Comparison of ENCODE assay signal across 34 cellular contexts in genomic region chr1:198584163-198584562, GRCh38. TPM values are rescaled to one million over a fixed set of nuclear protein-coding genes. Genes with fewer than 3 reads are reported as not detected.
"Had no signal": no experiment of that assay in that cellular context is flagged by ENCODE, and none has a peak within 500 bp of the region (broad histone marks: within the 10 kb centered on the region; RNA-seq: fewer than 3 reads in every experiment).

No MANE protein-coding gene starts in this region.

- ATAC-seq: activated CD4-positive, alpha-beta T cell treated with anti-CD3 and anti-CD28 coated beads for 36 hours; activated CD4-positive, CD25-positive, alpha-beta regulatory T cell treated with anti-CD3 and anti-CD28 coated beads, Interleukin-2, amount 50 U/mL, for 24 hours; activated CD8-positive, alpha-beta memory T cell treated with anti-CD3 and anti-CD28 coated beads, Interleukin-2, amount 10 ng/mL, durations not matched to agents 7 days and 5 days; activated CD8-positive, alpha-beta T cell treated with anti-CD3 and anti-CD28 coated beads, Interleukin-2, amount 10 ng/mL, durations not matched to agents 7 days and 5 days; activated naive CD8-positive, alpha-beta T cell treated with anti-CD3 and anti-CD28 coated beads, Interleukin-2, amount 50 U/mL, for 24 hours had no signal

- H3K27ac ChIP-seq: ascending aorta, cardiac muscle cell, VCaP had no signal

- DNase-seq: activated CD4-positive, alpha-beta memory T cell treated with anti-CD3 and anti-CD28 coated beads, Interleukin-2, amount 10 ng/mL, durations not matched to agents 7 days and 5 days; activated CD4-positive, alpha-beta T cell treated with anti-CD3 and anti-CD28 coated beads for 1 hour; activated CD4-positive, alpha-beta T cell treated with anti-CD3 and anti-CD28 coated beads for 36 hours; activated CD4-positive, alpha-beta T cell treated with anti-CD3 and anti-CD28 coated beads for 48 hours; activated CD4-positive, alpha-beta T cell treated with anti-CD3 and anti-CD28 coated beads, Interleukin-2, amount 10 ng/mL, durations not matched to agents 7 days and 5 days; activated CD4-positive, alpha-beta T cell treated with anti-CD3 and anti-CD28 coated beads, Interleukin-2, amount 50 U/mL, for 48 hours; activated CD4-positive, CD25-positive, alpha-beta regulatory T cell; activated CD8-positive, alpha-beta memory T cell treated with anti-CD3 and anti-CD28 coated beads for 24 hours; activated CD8-positive, alpha-beta memory T cell treated with anti-CD3 and anti-CD28 coated beads, Interleukin-2, amount 10 ng/mL, durations not matched to agents 7 days and 5 days; activated CD8-positive, alpha-beta memory T cell treated with anti-CD3 and anti-CD28 coated beads, Interleukin-2, amount 50 U/mL, for 48 hours; activated CD8-positive, alpha-beta T cell treated with anti-CD3 and anti-CD28 coated beads, Interleukin-2, amount 10 ng/mL, durations not matched to agents 7 days and 5 days; activated effector memory CD4-positive, alpha-beta T cell treated with Interleukin-2 at 50 U/mL for 16 hours; activated gamma-delta T cell; activated naive CD4-positive, alpha-beta T cell treated with anti-CD3 and anti-CD28 coated beads, Interleukin-2, amount 10 ng/mL, durations not matched to agents 7 days and 5 days; activated naive CD4-positive, alpha-beta T cell treated with Interleukin-2 at 50 U/mL for 16 hours; activated naive CD8-positive, alpha-beta T cell treated with anti-CD3 and anti-CD28 coated beads, Interleukin-2, amount 10 ng/mL, durations not matched to agents 7 days and 5 days; activated naive CD8-positive, alpha-beta T cell treated with anti-CD3 and anti-CD28 coated beads, Interleukin-2, amount 50 U/mL, for 24 hours; activated T-cell treated with anti-CD3 and anti-CD28 coated beads, Interleukin-2, amount 50 U/mL, for 24 hours; activated T-cell treated with anti-CD3 and anti-CD28 coated beads, Interleukin-2, amount 50 U/mL, for 48 hours; amygdala; anterior cingulate cortex; caudate nucleus; cerebellar nuclear complex; T-helper 2 cell; T-helper 9 cell had no signal

- H3K27me3 ChIP-seq: ascending aorta, cardiac muscle cell had no signal

- H3K4me1 ChIP-seq: ascending aorta had no signal

- H3K36me3 ChIP-seq: ascending aorta, cardiac muscle cell had no signal

- H3K4me3 ChIP-seq: ascending aorta, cardiac muscle cell had no signal

- FAIRE-seq: bronchial epithelial cell, TTC549 had no signal

RNA-seq across cellular contexts. Expression of gene ATP6V1G3, which starts 43.7 kb away (rescaled TPM):
- total RNA-seq: activated CD4-positive, alpha-beta memory T cell treated with anti-CD3 and anti-CD28 coated beads, Interleukin-2, amount 10 ng/mL, durations not matched to agents 7 days and 5 days; activated CD4-positive, alpha-beta T cell treated with anti-CD3 and anti-CD28 coated beads for 36 hours; activated CD4-positive, alpha-beta T cell treated with anti-CD3 and anti-CD28 coated beads, Interleukin-2, amount 10 ng/mL, durations not matched to agents 7 days and 5 days; activated CD8-positive, alpha-beta memory T cell treated with anti-CD3 and anti-CD28 coated beads, Interleukin-2, amount 10 ng/mL, durations not matched to agents 7 days and 5 days; activated CD8-positive, alpha-beta T cell treated with anti-CD3 and anti-CD28 coated beads, Interleukin-2, amount 10 ng/mL, durations not matched to agents 7 days and 5 days; activated naive CD8-positive, alpha-beta T cell treated with anti-CD3 and anti-CD28 coated beads, Interleukin-2, amount 10 ng/mL, durations not matched to agents 7 days and 5 days; activated T-helper 2 cell treated with anti-CD3 and anti-CD28 coated beads, Interferon-gamma antibody, Interleukin-2, Interleukin-4, amounts not matched to agents 10 μg/mL and 5 μg/mL and 100 μg/mL, durations not matched to agents 14 hours and 24 hours and 36 hours; ascending aorta; bronchial epithelial cell; cardiac muscle cell; chondrocyte had no signal
- polyA plus RNA-seq: adipose tissue, cardiac muscle cell had no signal

RNA-seq across cellular contexts. Expression of gene PTPRC, which starts 54.7 kb away (rescaled TPM):
- total RNA-seq: bronchial epithelial cell, cardiac muscle cell, chondrocyte had no signal
- polyA plus RNA-seq: cardiac muscle cell had no signal
